In the genomic region with DNA sequence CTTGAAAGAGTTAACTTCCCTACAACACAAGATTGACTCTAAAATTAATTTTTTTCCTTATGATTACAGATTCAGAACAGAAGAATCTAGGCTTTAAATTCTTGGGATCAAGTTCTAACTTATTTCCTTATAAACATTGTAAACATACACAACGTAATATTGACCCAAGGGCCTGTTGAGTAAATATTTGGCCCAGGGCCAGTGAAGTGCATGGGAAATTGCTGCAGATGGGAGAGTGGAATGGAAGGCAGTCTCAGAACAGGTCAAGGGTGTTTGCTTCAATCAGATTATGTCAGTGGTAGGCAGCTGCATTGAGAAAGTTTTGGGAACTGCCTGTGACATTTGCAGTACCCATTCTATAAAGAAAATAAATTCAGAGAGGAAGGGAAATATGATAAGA, we compare ENCODE assay signal across 13 cellular contexts.
A peak's percentile ranks its signal among the peaks of the same experiment; 100 is the strongest.
DNase-seq lines count a peak whose midpoint lies in the region; ATAC-seq and TF ChIP-seq lines count a peak whose summit lies in the region.
"Had no signal": no experiment of that assay in that cellular context is flagged by ENCODE, and none has a peak within 500 bp of the region (broad histone marks: within the 10 kb centered on the region; RNA-seq: fewer than 3 reads in every experiment).

No MANE protein-coding gene starts in this region.

- TF ChIP-seq RAD21 in SK-N-SH (IDR thresholded peaks at IDR 0.05; ENCODE audit: low read length): no peak

- DNase-seq in COLO668 (lab: John Stamatoyannopoulos, UW; ENCODE audit: unreplicated experiment) (peak; percentile 64), MG63 (peak; percentile 58), mammary epithelial cell (peak; percentile 23), lower lobe of right lung (no peak), NCI-H187 (lab: John Stamatoyannopoulos, UW) (no peak), SK-N-SH (no peak), A172 (ENCODE audit: low spot score) (no peak), ascending aorta (ENCODE audit: low spot score in 2 of 2) (no peak)
- DNase-seq: activated T-cell treated with anti-CD3 and anti-CD28 coated beads, Interleukin-2, amount 50 U/mL, for 72 hours; CD4-positive, CD25-positive, alpha-beta regulatory T cell; midbrain; NCI-H1694; stimulated activated naive CD8-positive, alpha-beta T cell treated with anti-CD3 and anti-CD28 coated beads, Interleukin-15, amount 100 ng/mL, for 72 hours had no signal

- H3K9me3 ChIP-seq in MG63 (no peaks in the 10 kb centered on the region), mammary epithelial cell (replicated peaks; ENCODE audit: insufficient read depth, low read length) (no peaks in the 10 kb centered on the region), lower lobe of right lung (no peaks in the 10 kb centered on the region), SK-N-SH (no peaks in the 10 kb centered on the region), ascending aorta (no peaks in the 10 kb centered on the region)

- no peak for TF ChIP-seq EP300 in SK-N-SH (IDR thresholded peaks at IDR 0.05; ENCODE audit: borderline replicate concordance in 1 of 2, low read depth in 1 of 2, low read length in 1 of 2)

- H3K27ac ChIP-seq in mammary epithelial cell (ENCODE audit: insufficient read depth, low read depth, low read length) (no peak overlapping the region), lower lobe of right lung (peak overlapping the region; percentile 3), SK-N-SH (ENCODE audit: low read depth in 2 of 2, low read length in 1 of 2) (no peak overlapping the region), ascending aorta (no peak overlapping the region)

- H3K27me3 ChIP-seq in MG63 (no peaks in the 10 kb centered on the region), mammary epithelial cell (ENCODE audit: insufficient read depth, low read length) (no peaks in the 10 kb centered on the region), lower lobe of right lung (ENCODE audit: low read depth) (no peaks in the 10 kb centered on the region), SK-N-SH (ENCODE audit: insufficient read depth) (no peaks in the 10 kb centered on the region), ascending aorta (no peaks in the 10 kb centered on the region)

- WGBS in mammary epithelial cell (ENCODE audit: low coverage, missing lambda C conversion rate): 53% methylated on average over 1 of the region's 1 CpG
- 68% methylated on average over 1 of the region's 1 CpG for WGBS in SK-N-SH (ENCODE audit: low lambda C conversion rate)

- H3K9ac ChIP-seq in mammary epithelial cell (ENCODE audit: insufficient read depth, low read length) (no peak overlapping the region), SK-N-SH (no peak overlapping the region)

- H3K4me3 ChIP-seq in MG63: no peak overlapping the region
- no peak overlapping the region for H3K4me3 ChIP-seq in mammary epithelial cell (replicated peaks in 1 of 3; ENCODE audit: insufficient read depth in 1 of 3, low read depth in 2 of 3, low read length in 3 of 3)
- H3K4me3 ChIP-seq in lower lobe of right lung: no peak overlapping the region
- H3K4me3 ChIP-seq in SK-N-SH (ENCODE audit: low read depth in 2 of 2, low read length in 1 of 2): no peak overlapping the region
- no peak overlapping the region for H3K4me3 ChIP-seq in ascending aorta

- H3K4me1 ChIP-seq in mammary epithelial cell (ENCODE audit: insufficient read depth, low read length): peaks cover 27% of the 10 kb centered on the region
- peaks cover 29% of the 10 kb centered on the region for H3K4me1 ChIP-seq in lower lobe of right lung
- H3K4me1 ChIP-seq in SK-N-SH (ENCODE audit: control insufficient read depth in 1 of 2, insufficient read depth in 2 of 2, low read depth in 1 of 2, low read length in 1 of 2): peaks cover 0 to 10% of the 10 kb centered on the region in 2 experiments; a peak in 3 of 4 replicates
- H3K4me1 ChIP-seq in ascending aorta: peaks cover under 1 to 29% of the 10 kb centered on the region in 2 donors

- dilution Hi-C loops in mammary epithelial cell (cut with HindIII; ENCODE audit: low sequenced_read_pairs): no loop called here

- H3K36me3 ChIP-seq in MG63: peaks cover 57% of the 10 kb centered on the region
- peaks cover 42% of the 10 kb centered on the region for H3K36me3 ChIP-seq in mammary epithelial cell (ENCODE audit: insufficient read depth, low read length)
- peaks cover 20% of the 10 kb centered on the region for H3K36me3 ChIP-seq in lower lobe of right lung
- peaks cover 25 to 42% of the 10 kb centered on the region in 2 experiments for H3K36me3 ChIP-seq in SK-N-SH (replicated peaks in 1 of 2; ENCODE audit: control insufficient read depth in 1 of 2, insufficient read depth in 2 of 2, low read length in 1 of 2)
- peaks cover 0 to 7% of the 10 kb centered on the region in 2 donors for H3K36me3 ChIP-seq in ascending aorta

- CTCF ChIA-PET in mammary epithelial cell (lab: Charles Lee; ENCODE audit: low non-redundant PET): no interaction called here
- CTCF ChIA-PET in SK-N-SH (lab: Yijun Ruan, JAX): interaction anchor here (0.8 kb wide), 1 partner anchor 20 kb away, joined by 3 read pairs; no protein-coding TSS in a partner anchor

- no peak for TF ChIP-seq CTCF in mammary epithelial cell (conservative IDR thresholded peaks at IDR 0.05 in 1 of 2, IDR thresholded peaks at IDR 0.05 in 1 of 2; ENCODE audit: extremely low read depth in 1 of 2, insufficient read depth in 1 of 2, low read depth in 1 of 2, low read length in 2 of 2)
- TF ChIP-seq CTCF in lower lobe of right lung (IDR thresholded peaks at IDR 0.05): no peak
- no peak for TF ChIP-seq CTCF in SK-N-SH (IDR thresholded peaks at IDR 0.05)
- TF ChIP-seq CTCF in ascending aorta (IDR thresholded peaks at IDR 0.05): no peak

- H3K79me2 ChIP-seq in mammary epithelial cell (ENCODE audit: insufficient read depth, low read length) (peaks cover 47% of the 10 kb centered on the region), SK-N-SH (ENCODE audit: insufficient read depth) (0 out of 2 replicates have a peak, but pooled peaks cover 5% of the 10 kb centered on the region)

- ATAC-seq in lower lobe of right lung: peak; percentile 80 to 82
- ATAC-seq: activated T-cell treated with anti-CD3 and anti-CD28 coated beads, Interleukin-2, amount 50 U/mL, for 72 hours; stimulated activated naive CD8-positive, alpha-beta T cell treated with anti-CD3 and anti-CD28 coated beads, Interleukin-15, amount 100 ng/mL, for 72 hours had no signal

- intact Hi-C loops in mammary epithelial cell (cut with micrococcal nuclease) (no loop called here), lower lobe of right lung (cut with DNase I) (no loop called here), ascending aorta (cut with DNase I) (no loop called here)

- H2AFZ ChIP-seq in mammary epithelial cell (ENCODE audit: low read depth, low read length) (no peak overlapping the region), SK-N-SH (ENCODE audit: low read depth) (no peak overlapping the region)

- POLR2A ChIA-PET in SK-N-SH (lab: Yijun Ruan, JAX): no interaction called here

- BruUV-seq in mammary epithelial cell (replicated peaks; lab: Mats Ljungman, UMichigan): no TSS peak

- H3F3A ChIP-seq in SK-N-SH (replicated peaks; ENCODE audit: insufficient read depth): peaks cover 5% of the 10 kb centered on the region

- no peaks in the 10 kb centered on the region for H3K9me2 ChIP-seq in SK-N-SH

- in situ Hi-C loops in mammary epithelial cell (cut with MboI; ENCODE audit: low sequenced_read_pairs in 2 of 2): loop anchor here in 1 of 2 donors (10.0 kb wide), 1 partner anchor 218 kb away; no protein-coding TSS in a partner anchor

- H4K20me1 ChIP-seq in mammary epithelial cell (ENCODE audit: insufficient read depth, low read length) (no peaks in the 10 kb centered on the region), SK-N-SH (ENCODE audit: insufficient read depth) (no peaks in the 10 kb centered on the region)

- H3K4me2 ChIP-seq in mammary epithelial cell (ENCODE audit: insufficient read depth, low read depth, low read length): no peak overlapping the region
- H3K4me2 ChIP-seq in SK-N-SH: no peak overlapping the region

TF ChIP-seq in SK-N-SH, 30 proteins besides CTCF, POLR2A, EP300 and RAD21:
- no peak for TF ChIP-seq JUND (IDR thresholded peaks at IDR 0.05)
- TF ChIP-seq, protein P1, sequence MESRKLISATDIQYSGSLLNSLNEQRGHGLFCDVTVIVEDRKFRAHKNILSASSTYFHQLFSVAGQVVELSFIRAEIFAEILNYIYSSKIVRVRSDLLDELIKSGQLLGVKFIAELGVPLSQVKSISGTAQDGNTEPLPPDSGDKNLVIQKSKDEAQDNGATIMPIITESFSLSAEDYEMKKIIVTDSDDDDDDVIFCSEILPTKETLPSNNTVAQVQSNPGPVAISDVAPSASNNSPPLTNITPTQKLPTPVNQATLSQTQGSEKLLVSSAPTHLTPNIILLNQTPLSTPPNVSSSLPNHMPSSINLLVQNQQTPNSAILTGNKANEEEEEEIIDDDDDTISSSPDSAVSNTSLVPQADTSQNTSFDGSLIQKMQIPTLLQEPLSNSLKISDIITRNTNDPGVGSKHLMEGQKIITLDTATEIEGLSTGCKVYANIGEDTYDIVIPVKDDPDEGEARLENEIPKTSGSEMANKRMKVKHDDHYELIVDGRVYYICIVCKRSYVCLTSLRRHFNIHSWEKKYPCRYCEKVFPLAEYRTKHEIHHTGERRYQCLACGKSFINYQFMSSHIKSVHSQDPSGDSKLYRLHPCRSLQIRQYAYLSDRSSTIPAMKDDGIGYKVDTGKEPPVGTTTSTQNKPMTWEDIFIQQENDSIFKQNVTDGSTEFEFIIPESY (IDR thresholded peaks at IDR 0.05; ENCODE audit: borderline replicate concordance, low read depth): no peak

Comparison
In these comparisons a context has a peak if more than half of its experiments do, and no peak if none do; other contexts are left out.
1. DNase-seq: peak in COLO668 (single experiment), MG63 (single experiment) and mammary epithelial cell (single experiment); none in lower lobe of right lung (single experiment), NCI-H187 (0 of 2), SK-N-SH (single experiment), A172 (single experiment) and ascending aorta (0 of 2).